ENCODE assay signal across 7 cellular contexts in genomic region chr2:196555161-196555560, GRCh38. TPM values are rescaled to one million over a fixed set of nuclear protein-coding genes. Genes with fewer than 3 reads are reported as not detected.
"Had no signal": no experiment of that assay in that cellular context is flagged by ENCODE, and none has a peak within 500 bp of the region (broad histone marks: within the 10 kb centered on the region; RNA-seq: fewer than 3 reads in every experiment).

No MANE protein-coding gene starts in this region.

- H3K9me3 ChIP-seq: HAP-1 had no signal

- H3K4me3 ChIP-seq: HAP-1, K562 had no signal

- H3K4me3 Mint-ChIP-seq: HFFc6 had no signal

- H3K27ac ChIP-seq: HL-60 had no signal

- DNase-seq: GOT3, H7 had no signal

- H3K9me3 Mint-ChIP-seq: HFFc6 had no signal

- H3K36me3 ChIP-seq: HAP-1 had no signal

RNA-seq across cellular contexts. Expression of gene HECW2, which starts 38.2 kb away (rescaled TPM):
- polyA plus RNA-seq: HepG2 had no signal
